Comparison of ENCODE assay signal across 8 cellular contexts in genomic region chr19:39444598-39445257, GRCh38. TPM values are rescaled to one million over a fixed set of nuclear protein-coding genes. Genes with fewer than 3 reads are reported as not detected.
DNase-seq lines count a peak whose midpoint lies in the region; ATAC-seq and TF ChIP-seq lines count a peak whose summit lies in the region.

No MANE protein-coding gene starts in this region.

- peaks cover 4% of the 10 kb centered on the region for H3K36me3 ChIP-seq in thymus (ENCODE audit: control insufficient read depth, insufficient read depth)

- peaks cover 43% of the 10 kb centered on the region for H3K4me1 Mint-ChIP-seq in activated naive CD4-positive, alpha-beta T cell treated with anti-CD3 and anti-CD28 coated beads, Interleukin-2, amount 50 U/mL, for 24 hours

- no peaks in the 10 kb centered on the region for H3K27me3 ChIP-seq in layer of hippocampus (ENCODE audit: control insufficient read depth, insufficient read depth, low read length)
- H3K27me3 ChIP-seq in thymus (ENCODE audit: control insufficient read depth, insufficient read depth), result no peaks in the 10 kb centered on the region

- TF ChIP-seq CTCF in astrocyte of the spinal cord (IDR thresholded peaks at IDR 0.05; ENCODE audit: low read depth, low read length), result no peak

- peaks cover 14% of the 10 kb centered on the region for H3K36me3 Mint-ChIP-seq in activated naive CD4-positive, alpha-beta T cell treated with anti-CD3 and anti-CD28 coated beads, Interleukin-2, amount 50 U/mL, for 24 hours

- no peaks in the 10 kb centered on the region for H3K9me3 ChIP-seq in thymus (ENCODE audit: control insufficient read depth)

- H3K4me3 ChIP-seq in astrocyte of the spinal cord (ENCODE audit: low read depth, low read length) (peak overlapping the region; percentile 100), thymus (ENCODE audit: low read length) (peak overlapping the region; percentile 79)

- peak overlapping the region; percentile 100 for H3K4me3 Mint-ChIP-seq in activated naive CD4-positive, alpha-beta T cell treated with anti-CD3 and anti-CD28 coated beads, Interleukin-2, amount 50 U/mL, for 24 hours

- in situ Hi-C loops in astrocyte of the spinal cord (cut with HindIII; ENCODE audit: low sequenced_read_pairs), result no loop called here

- no peaks in the 10 kb centered on the region for H3K27me3 Mint-ChIP-seq in activated naive CD4-positive, alpha-beta T cell treated with anti-CD3 and anti-CD28 coated beads, Interleukin-2, amount 50 U/mL, for 24 hours

- H3K27ac ChIP-seq in layer of hippocampus (ENCODE audit: low read depth, low read length), result peak overlapping the region; percentile 88
- H3K27ac ChIP-seq in thymus (ENCODE audit: low read depth), result peak overlapping the region; percentile 99

- DNase-seq in activated naive CD4-positive, alpha-beta T cell treated with anti-CD3 and anti-CD28 coated beads, Interleukin-2, amount 50 U/mL, for 16 hours, result no peak
- DNase-seq in astrocyte of the spinal cord (ENCODE audit: low read depth, low spot score) (no peak), UCSD-AML1 (lab: John Stamatoyannopoulos, UW; ENCODE audit: unreplicated experiment) (no peak)

- ATAC-seq in HG02678 (IDR thresholded peaks at IDR 0.05; ENCODE audit: unreplicated experiment) (no peak), GM21737 (IDR thresholded peaks at IDR 0.05; ENCODE audit: unreplicated experiment) (no peak)

- peak overlapping the region; percentile 99 for H3K27ac Mint-ChIP-seq in activated naive CD4-positive, alpha-beta T cell treated with anti-CD3 and anti-CD28 coated beads, Interleukin-2, amount 50 U/mL, for 24 hours

- H3K9me3 Mint-ChIP-seq in activated naive CD4-positive, alpha-beta T cell treated with anti-CD3 and anti-CD28 coated beads, Interleukin-2, amount 50 U/mL, for 24 hours, result no peaks in the 10 kb centered on the region

- 6% methylated on average over 20 of the region's 20 CpGs for WGBS in thymus

- peaks cover 18% of the 10 kb centered on the region for H3K4me1 ChIP-seq in thymus (ENCODE audit: control insufficient read depth, insufficient read depth, low read length)

RNA-seq across cellular contexts. Expression of gene SUPT5H, which starts 0.7 kb away (rescaled TPM):
- 203 TPM for polyA plus RNA-seq in thymus

RNA-seq across cellular contexts. Expression of gene RPS16, which starts 9.0 kb away (rescaled TPM):
- 3,143 TPM for polyA plus RNA-seq in thymus

RNA-seq across cellular contexts. Expression of gene PLEKHG2, which starts 32.3 kb away (rescaled TPM):
- 30.8 TPM for polyA plus RNA-seq in thymus

RNA-seq across cellular contexts. Expression of gene TIMM50, which starts 35.9 kb away (rescaled TPM):
- 44.0 TPM for polyA plus RNA-seq in thymus

RNA-seq across cellular contexts. Expression of gene ZFP36, which starts 38.1 kb away (rescaled TPM):
- polyA plus RNA-seq in thymus, result 250 TPM
